8 cellular contexts compared by ENCODE assay signal in genomic region chr2:47335137-47335603, GRCh38. TPM values are rescaled to one million over a fixed set of nuclear protein-coding genes. Genes with fewer than 3 reads are reported as not detected.
DNase-seq lines count a peak whose midpoint lies in the region; ATAC-seq and TF ChIP-seq lines count a peak whose summit lies in the region.
"Not testable (repeated sequence)": the region's sequence is repeated elsewhere in the genome, so short reads cannot be mapped to it uniquely, and the experiment has no call there.

No MANE protein-coding gene starts in this region.

- not testable (repeated sequence) for H4K91ac ChIP-seq in mesenchymal stem cell (ENCODE audit: low read length)

- not testable (repeated sequence) for H3K9me3 Mint-ChIP-seq in Calu3 (ENCODE audit: low read depth, unreplicated experiment); activated naive CD4-positive, alpha-beta T cell treated with anti-CD3 and anti-CD28 coated beads, Interleukin-2, amount 50 U/mL, for 72 hours

- not testable (repeated sequence) for H3K18ac ChIP-seq in mesenchymal stem cell (ENCODE audit: low read depth in 1 of 2, low read length in 2 of 2)

- CTCF ChIA-PET in Calu3 (lab: Charles Lee) = interaction anchor here (0.6 to 2.6 kb wide), 9 partner anchors 8 to 432 kb away, joined by 3 to 80 read pairs (median 5); partner anchors contain the start of gene MSH2

- not testable (repeated sequence) for BruUV-seq in Calu3 (replicated peaks; lab: Mats Ljungman, UMichigan)

- H3K9me3 ChIP-seq in HAP-1; mesenchymal stem cell (ENCODE audit: control insufficient read depth, low read length): not testable (repeated sequence)

- H3K27me3 ChIP-seq in HAP-1 (ENCODE audit: low read depth); mesenchymal stem cell (ENCODE audit: control insufficient read depth in 1 of 2, insufficient read depth in 1 of 2, low read length in 2 of 2): not testable (repeated sequence)

- not testable (repeated sequence) for H2BK120ac ChIP-seq in mesenchymal stem cell (ENCODE audit: low read depth, low read length)

- not testable (repeated sequence) for H2BK12ac ChIP-seq in mesenchymal stem cell (ENCODE audit: low read length in 2 of 2)

- not testable (repeated sequence) for H3K9ac ChIP-seq in mesenchymal stem cell (ENCODE audit: low read length)

- not testable (repeated sequence) for H3K36me3 ChIP-seq in HAP-1 (replicated peaks); mesenchymal stem cell (ENCODE audit: control insufficient read depth in 1 of 2, insufficient read depth in 2 of 2, low read depth in 1 of 2, low read length in 2 of 2)

- not testable (repeated sequence) for H2BK5ac ChIP-seq in mesenchymal stem cell (ENCODE audit: low read depth, low read length, poor library complexity, severe bottlenecking)

- H3K4ac ChIP-seq in mesenchymal stem cell (ENCODE audit: low read depth in 1 of 2, low read length in 2 of 2) = not testable (repeated sequence)

- peak; percentile 64 for TF ChIP-seq CTCF in Calu3 (IDR thresholded peaks at IDR 0.05; ENCODE audit: unreplicated experiment)
- TF ChIP-seq CTCF in fibroblast of villous mesenchyme (IDR thresholded peaks at IDR 0.05; ENCODE audit: insufficient read depth, low read depth, low read length) = peak; percentile 67

- not testable (repeated sequence) for H3K27ac ChIP-seq in mesenchymal stem cell (ENCODE audit: low read length, poor library complexity, severe bottlenecking)

- not testable (repeated sequence) for H2BK15ac ChIP-seq in mesenchymal stem cell (ENCODE audit: low read depth, poor library complexity, severe bottlenecking)

- not testable (repeated sequence) for H3K79me1 ChIP-seq in mesenchymal stem cell (replicated peaks; ENCODE audit: low read length, poor library complexity, severe bottlenecking)

- peaks cover 21% of the 10 kb centered on the region for H3K4me1 Mint-ChIP-seq in Calu3 (ENCODE audit: low read depth, unreplicated experiment)

- H3K14ac ChIP-seq in mesenchymal stem cell (ENCODE audit: low read length in 2 of 2) = not testable (repeated sequence)

- ATAC-seq in activated naive CD4-positive, alpha-beta T cell treated with anti-CD3 and anti-CD28 coated beads, Interleukin-2, amount 50 U/mL, for 72 hours = peak; percentile 52 to 71
- ATAC-seq in stimulated activated naive CD8-positive, alpha-beta T cell treated with anti-CD3 and anti-CD28 coated beads, Interleukin-15, Interleukin-2, amounts not matched to agents 100 U/mL and 50 U/mL, for 24 hours = not testable (repeated sequence)

- not testable (repeated sequence) for H3K23ac ChIP-seq in mesenchymal stem cell (ENCODE audit: low read length in 2 of 2)

- not testable (repeated sequence) for H2AK5ac ChIP-seq in mesenchymal stem cell (ENCODE audit: low read length, severe bottlenecking)

- not testable (repeated sequence) for H3K4me3 Mint-ChIP-seq in Calu3 (ENCODE audit: low read depth, unreplicated experiment)

- H3K4me1 ChIP-seq in HAP-1 = peaks cover 11% of the 10 kb centered on the region
- not testable (repeated sequence) for H3K4me1 ChIP-seq in mesenchymal stem cell (ENCODE audit: control insufficient read depth, insufficient read depth, low read depth, low read length)

- not testable (repeated sequence) for H2AFZ ChIP-seq in mesenchymal stem cell (ENCODE audit: low read depth, low read length)

- intact Hi-C loops in Calu3 (cut with micrococcal nuclease; ENCODE audit: unreplicated experiment) = loop anchor here (1.0 to 10.0 kb wide), 4 partner anchors 38 to 770 kb away; no protein-coding TSS in a partner anchor

- DNase-seq in Calu3 (peak; percentile 65), HAP-1 (ENCODE audit: low spot score in 2 of 2) (peak; percentile 80 to 82), NCI-H1694 treated with DMSO at 0.1 percent for 48 hours (lab: John Stamatoyannopoulos, UW) (peak; percentile 88), RPMI7951 (ENCODE audit: low read depth) (peak; percentile 76), fibroblast of villous mesenchyme (ENCODE audit: low read depth) (peak; percentile 83), mesenchymal stem cell (peak; percentile 79)
- DNase-seq in activated naive CD4-positive, alpha-beta T cell treated with anti-CD3 and anti-CD28 coated beads, Interleukin-2, amount 50 U/mL, for 72 hours (ENCODE audit: low spot score in 2 of 2) = peak in 1 of 2 donors; percentile 30
- DNase-seq in stimulated activated naive CD8-positive, alpha-beta T cell treated with anti-CD3 and anti-CD28 coated beads, Interleukin-15, Interleukin-2, amounts not matched to agents 100 U/mL and 50 U/mL, for 24 hours = peak; percentile 23

- H3K27ac Mint-ChIP-seq in Calu3 (ENCODE audit: unreplicated experiment); activated naive CD4-positive, alpha-beta T cell treated with anti-CD3 and anti-CD28 coated beads, Interleukin-2, amount 50 U/mL, for 72 hours: not testable (repeated sequence)

- H3K27me3 Mint-ChIP-seq in Calu3 (ENCODE audit: unreplicated experiment) = not testable (repeated sequence)

- WGBS in mesenchymal stem cell = 19% methylated on average over 7 of the region's 12 CpGs

- H3K36me3 Mint-ChIP-seq in Calu3 (ENCODE audit: insufficient read depth, unreplicated experiment) = peaks cover 13% of the 10 kb centered on the region
- not testable (repeated sequence) for H3K36me3 Mint-ChIP-seq in activated naive CD4-positive, alpha-beta T cell treated with anti-CD3 and anti-CD28 coated beads, Interleukin-2, amount 50 U/mL, for 72 hours

- in situ Hi-C loops in HAP-1 (cut with MboI; ENCODE audit: low sequenced_read_pairs) = loop anchor here (5.0 kb wide), 2 partner anchors 52 to 432 kb away; no protein-coding TSS in a partner anchor

- not testable (repeated sequence) for H4K8ac ChIP-seq in mesenchymal stem cell (ENCODE audit: low read length)

- not testable (repeated sequence) for H3K4me3 ChIP-seq in HAP-1; fibroblast of villous mesenchyme (ENCODE audit: low read depth, low read length); mesenchymal stem cell (ENCODE audit: insufficient read depth in 1 of 2, low read depth in 1 of 2, low read length in 2 of 2)

- H3K4me2 ChIP-seq in mesenchymal stem cell (ENCODE audit: low read length, poor library complexity, severe bottlenecking) = not testable (repeated sequence)

RNA-seq across cellular contexts. Expression of gene EPCAM, which starts 33.9 kb away (rescaled TPM):
- 455 and 465 TPM in 2 replicates for total RNA-seq in Calu3 (2022)
- not detected in 2 replicates for total RNA-seq in RPMI7951 (2014; rRNA removed; shearing (Covaris generic))
- under 1 TPM in 1 of 2 donors, not detected in 1; 0.23 TPM for total RNA-seq in activated naive CD4-positive, alpha-beta T cell treated with anti-CD3 and anti-CD28 coated beads, Interleukin-2, amount 50 U/mL, for 72 hours
- total RNA-seq in fibroblast of villous mesenchyme = under 0.01 and 1.3 TPM in 2 replicates
- polyA plus RNA-seq in mesenchymal stem cell (2013, experiment 1 of 2) = 0.37 TPM
- polyA plus RNA-seq in mesenchymal stem cell (2013, experiment 2 of 2) = 0.38 TPM

Comparison
In these comparisons a context has a peak if more than half of its experiments do, and no peak if none do; other contexts are left out.
1. RNA of gene EPCAM, which starts 33.9 kb away (total RNA-seq): 455 to 465 TPM in Calu3; under 0.01 to 1.3 TPM in fibroblast of villous mesenchyme, 0.23 TPM in activated naive CD4-positive, alpha-beta T cell treated with anti-CD3 and anti-CD28 coated beads, Interleukin-2, amount 50 U/mL, for 72 hours and not detected in RPMI7951; every median in the first group is over 100 times any median in the second.